In genomic region chr1:151403612-151404011, GRCh38 we compare ENCODE assay signal across 2 cellular contexts.
TF ChIP-seq lines count a peak whose summit lies in the region.

No MANE protein-coding gene starts in this region.

TF ChIP-seq in K562, 482 proteins besides CTCF, POLR2A, EP300 and RAD21:
- no peak for TF ChIP-seq ZNF197 (CRISPR knock-in tag; IDR thresholded peaks at IDR 0.05; ENCODE audit: low read depth)
- no peak for TF ChIP-seq GABPB1 (CRISPR knock-in tag; IDR thresholded peaks at IDR 0.05)
- no peak for TF ChIP-seq ZNF707 (CRISPR knock-in tag; conservative IDR thresholded peaks at IDR 0.05)

TF ChIP-seq in GM23338, 12 proteins besides CTCF, POLR2A, EP300 and RAD21:
- TF ChIP-seq ZNF114 (CRISPR knock-in tag; IDR thresholded peaks at IDR 0.05), result no peak
- TF ChIP-seq POLR2AphosphoS5 (IDR thresholded peaks at IDR 0.05; ENCODE audit: low read depth), result no peak
